Comparison of ENCODE assay signal across 15 cellular contexts in the genomic region with DNA sequence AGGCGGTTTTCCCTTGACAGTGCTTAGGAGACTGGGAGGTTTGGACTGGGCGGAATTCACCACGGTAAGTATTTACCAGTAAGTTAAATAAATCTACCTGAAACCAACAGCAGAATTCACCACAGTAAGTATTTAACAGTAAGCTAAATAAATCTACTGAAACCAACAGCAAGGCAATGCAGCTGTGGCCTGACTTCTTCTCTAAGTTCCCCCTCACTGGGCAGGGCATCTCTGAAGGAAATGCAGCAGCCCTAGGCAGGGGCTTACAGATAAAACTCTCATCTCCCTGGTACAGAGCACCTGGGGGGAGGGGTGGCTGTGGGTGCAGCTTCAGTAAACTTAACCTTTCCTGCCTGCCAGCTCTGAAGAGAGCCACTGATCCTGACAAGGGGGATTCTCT.
DNase-seq lines count a peak whose midpoint lies in the region; ATAC-seq and TF ChIP-seq lines count a peak whose summit lies in the region.
"Had no signal": no experiment of that assay in that cellular context is flagged by ENCODE, and none has a peak within 500 bp of the region (broad histone marks: within the 10 kb centered on the region; RNA-seq: fewer than 3 reads in every experiment).

No MANE protein-coding gene starts in this region.

- H2BK15ac ChIP-seq in neuronal stem cell (ENCODE audit: low read length): no peak overlapping the region

- no peak overlapping the region for H4K8ac ChIP-seq in neuronal stem cell (ENCODE audit: low read depth, low read length)

- no CpG with 5 or more reads among the region's 3 CpGs for WGBS in neuronal stem cell (ENCODE audit: extremely low coverage in 2 of 2, insufficient read length in 2 of 2, insufficient replicate concordance in 1 of 2), 2 donors

- H3K14ac ChIP-seq in neuronal stem cell (ENCODE audit: low read length): peak overlapping the region; percentile 25

- H3K27ac ChIP-seq in OCI-LY1 (ENCODE audit: low read depth, low read length, poor library complexity, severe bottlenecking) (peak overlapping the region; percentile 93), neuronal stem cell (replicated peaks; ENCODE audit: low read length) (no peak overlapping the region)

- H3K79me2 ChIP-seq in OCI-LY1 (ENCODE audit: insufficient read depth, low read length): no peaks in the 10 kb centered on the region

- H3K4ac ChIP-seq in neuronal stem cell (ENCODE audit: low read length): no peak overlapping the region

- H3K23ac ChIP-seq in neuronal stem cell (ENCODE audit: low read depth, low read length, poor library complexity): no peak overlapping the region

- peak; percentile 93 for ATAC-seq in GM18508 (IDR thresholded peaks at IDR 0.05; ENCODE audit: insufficient read depth, unreplicated experiment)
- ATAC-seq in HG03025 (IDR thresholded peaks at IDR 0.05; ENCODE audit: low FRiP score, unreplicated experiment): peak; percentile 96
- no peak for ATAC-seq in GM21529 (IDR thresholded peaks at IDR 0.05; ENCODE audit: unreplicated experiment)
- ATAC-seq in HG02642 (IDR thresholded peaks at IDR 0.05; ENCODE audit: poor library complexity, unreplicated experiment): no peak
- ATAC-seq: CD8-positive, alpha-beta T cell; GM23338 had no signal

- no peak for TF ChIP-seq CTCF in OCI-LY1 (IDR thresholded peaks at IDR 0.05; ENCODE audit: low read length)

- H3K4me3 ChIP-seq in OCI-LY1 (ENCODE audit: low read depth, low read length, poor library complexity, severe bottlenecking) (no peak overlapping the region), neuronal stem cell (ENCODE audit: low read length in 2 of 2) (no peak overlapping the region)
- H3K4me3 ChIP-seq: GM23338 had no signal

- H2BK120ac ChIP-seq in neuronal stem cell (ENCODE audit: low read depth, low read length): no peak overlapping the region

- no peak overlapping the region for H2AK5ac ChIP-seq in neuronal stem cell (ENCODE audit: low read depth, low read length)

- peaks cover 6% of the 10 kb centered on the region; the same call in 1 of the 2 replicates for H3K9me3 ChIP-seq in OCI-LY1 (ENCODE audit: low read length)
- H3K9me3 ChIP-seq in neuronal stem cell (replicated peaks in 1 of 2; ENCODE audit: control insufficient read depth in 2 of 2, insufficient read depth in 1 of 2, low read depth in 1 of 2, low read length in 2 of 2): no peaks in the 10 kb centered on the region

- H4K20me1 ChIP-seq in OCI-LY1 (ENCODE audit: insufficient read depth, low read length): no peaks in the 10 kb centered on the region

- H3K4me1 ChIP-seq in OCI-LY1 (ENCODE audit: insufficient read depth, low read length, severe bottlenecking): peaks cover 20% of the 10 kb centered on the region
- no peaks in the 10 kb centered on the region for H3K4me1 ChIP-seq in neuronal stem cell (ENCODE audit: control insufficient read depth in 2 of 2, insufficient read depth in 1 of 2, low read depth in 1 of 2, low read length in 2 of 2)

- H3K9ac ChIP-seq in OCI-LY1 (ENCODE audit: low read length) (peak overlapping the region; percentile 30), neuronal stem cell (ENCODE audit: low read depth, low read length, poor library complexity) (no peak overlapping the region)

- H3K27me3 ChIP-seq in OCI-LY1 (ENCODE audit: insufficient read depth, low read length): no peaks in the 10 kb centered on the region
- H3K27me3 ChIP-seq in neuronal stem cell (ENCODE audit: control insufficient read depth in 3 of 3, insufficient read depth in 3 of 3, low read depth in 1 of 3, low read length in 3 of 3): no peaks in the 10 kb centered on the region

- DNase-seq in neuronal stem cell (ENCODE audit: low spot score): no peak
- no peak for DNase-seq in medulla oblongata (ENCODE audit: extremely low spot score)
- DNase-seq: CD8-positive, alpha-beta T cell; COR-L47; DMS153; DND-41; GDM1; H7; KG1 had no signal

- no peaks in the 10 kb centered on the region for H3F3A ChIP-seq in OCI-LY1 (ENCODE audit: insufficient read depth, low read length)

- H3K79me1 ChIP-seq in neuronal stem cell (ENCODE audit: low read depth, low read length): no peaks in the 10 kb centered on the region

- H3K36me3 ChIP-seq in OCI-LY1 (ENCODE audit: insufficient read depth, low read length) (no peaks in the 10 kb centered on the region; the same call in 1 of the 2 replicates), neuronal stem cell (replicated peaks in 1 of 2; ENCODE audit: control insufficient read depth in 2 of 2, insufficient read depth in 2 of 2, low read length in 2 of 2) (no peaks in the 10 kb centered on the region)

- no peak overlapping the region for H2BK12ac ChIP-seq in neuronal stem cell (ENCODE audit: low read length)

- H3K4me2 ChIP-seq in OCI-LY1 (ENCODE audit: low read length) (peak overlapping the region; percentile 30), neuronal stem cell (ENCODE audit: insufficient read depth, low read length, poor library complexity, severe bottlenecking) (no peak overlapping the region)
- H3K4me2 ChIP-seq: GM23338 had no signal

- H4K91ac ChIP-seq in neuronal stem cell (ENCODE audit: low read depth, low read length, poor library complexity): no peak overlapping the region

- H2AFZ ChIP-seq in OCI-LY1 (ENCODE audit: low read length) (no peak overlapping the region), neuronal stem cell (ENCODE audit: low read length) (no peak overlapping the region)
- H2AFZ ChIP-seq: GM23338 had no signal

- H2BK5ac ChIP-seq in neuronal stem cell (ENCODE audit: low read length): no peak overlapping the region

- no peaks in the 10 kb centered on the region for H3K9me2 ChIP-seq in OCI-LY1 (ENCODE audit: low read depth, low read length)

- no peak overlapping the region for H3K18ac ChIP-seq in neuronal stem cell (ENCODE audit: low read length)

Comparison
In these comparisons a context has a peak if more than half of its experiments do, and no peak if none do; other contexts are left out.
1. ATAC-seq: peak in GM18508 (single experiment) and HG03025 (single experiment); none in GM21529 (single experiment) and HG02642 (single experiment).